In genomic region chr19:48745208-48745995, GRCh38 we compare ENCODE assay signal across 8 cellular contexts. TPM values are rescaled to one million over a fixed set of nuclear protein-coding genes. Genes with fewer than 3 reads are reported as not detected.
DNase-seq lines count a peak whose midpoint lies in the region; ATAC-seq and TF ChIP-seq lines count a peak whose summit lies in the region.

No MANE protein-coding gene starts in this region.

- ATAC-seq in effector memory CD8-positive, alpha-beta T cell (replicated peaks) = peak; percentile 82
- peak; percentile 73 to 84 (median 84) for ATAC-seq in natural killer cell
- no peak for ATAC-seq in HG03159 (IDR thresholded peaks at IDR 0.05; ENCODE audit: unreplicated experiment)

- no peak overlapping the region for H3K27ac Mint-ChIP-seq in effector memory CD8-positive, alpha-beta T cell
- H3K27ac Mint-ChIP-seq in natural killer cell = no peak overlapping the region

- H3K27me3 ChIP-seq in WERI-Rb-1 (ENCODE audit: insufficient read depth, low read depth, severe bottlenecking) = no peaks in the 10 kb centered on the region

- peaks cover 3% of the 10 kb centered on the region for H3K36me3 Mint-ChIP-seq in effector memory CD8-positive, alpha-beta T cell (ENCODE audit: insufficient read depth)
- H3K36me3 Mint-ChIP-seq in natural killer cell = no peaks in the 10 kb centered on the region

- TF ChIP-seq CTCF in WERI-Rb-1 (IDR thresholded peaks at IDR 0.05; ENCODE audit: low read depth, low read length) = no peak
- no peak for TF ChIP-seq CTCF in natural killer cell (IDR thresholded peaks at IDR 0.05)

- DNase-seq in activated CD4-positive, alpha-beta T cell treated with anti-CD3 and anti-CD28 coated beads for 24 hours (ENCODE audit: low read depth in 2 of 2) = peak; percentile 31 to 38
- DNase-seq in activated CD4-positive, alpha-beta T cell treated with anti-CD3 and anti-CD28 coated beads for 1 hour = no peak
- DNase-seq in NCI-H2196 (lab: John Stamatoyannopoulos, UW; ENCODE audit: unreplicated experiment) = peak; percentile 80
- peak; percentile 53 for DNase-seq in WERI-Rb-1
- peak; percentile 44 to 50 (median 47) for DNase-seq in effector memory CD8-positive, alpha-beta T cell
- DNase-seq in natural killer cell = no peak
- no peak for DNase-seq in KG1 (lab: John Stamatoyannopoulos, UW)

- H3K36me3 ChIP-seq in WERI-Rb-1 = no peaks in the 10 kb centered on the region

- no peak overlapping the region for H3K4me3 ChIP-seq in WERI-Rb-1 (ENCODE audit: low read depth, low read length)

- intact Hi-C loops in natural killer cell (cut with micrococcal nuclease) = no loop called here

- H3K27me3 Mint-ChIP-seq in effector memory CD8-positive, alpha-beta T cell = peaks cover 13 to 49% of the 10 kb centered on the region in 2 donors
- H3K27me3 Mint-ChIP-seq in natural killer cell (ENCODE audit: low read depth in 2 of 2) = peaks cover 10 to 24% of the 10 kb centered on the region in 2 donors

- no peak overlapping the region for H3K27ac ChIP-seq in WERI-Rb-1

- H3K9me3 Mint-ChIP-seq in effector memory CD8-positive, alpha-beta T cell = no peaks in the 10 kb centered on the region
- H3K9me3 Mint-ChIP-seq in natural killer cell = no peaks in the 10 kb centered on the region

- H3K4me1 Mint-ChIP-seq in effector memory CD8-positive, alpha-beta T cell (ENCODE audit: low read depth in 2 of 2) = peaks cover 7 to 8% of the 10 kb centered on the region in 2 donors
- H3K4me1 Mint-ChIP-seq in natural killer cell = peaks cover 8 to 25% of the 10 kb centered on the region in 2 donors

- peak overlapping the region in 1 of 2 donors; percentile 42 for H3K4me3 Mint-ChIP-seq in effector memory CD8-positive, alpha-beta T cell
- H3K4me3 Mint-ChIP-seq in natural killer cell = no peak overlapping the region

- no peaks in the 10 kb centered on the region for H3K9me3 ChIP-seq in WERI-Rb-1 (ENCODE audit: severe bottlenecking)

RNA-seq across cellular contexts. Expression of gene IZUMO1, which starts 1.3 kb away (rescaled TPM):
- total RNA-seq in natural killer cell = not detected

RNA-seq across cellular contexts. Expression of gene RASIP1, which starts 5.0 kb away (rescaled TPM):
- not detected for total RNA-seq in natural killer cell

RNA-seq across cellular contexts. Expression of gene FUT1, which starts 7.0 kb away (rescaled TPM):
- total RNA-seq in natural killer cell = under 1 TPM in 1 of 3 donors, not detected in 2; 0.18 TPM

RNA-seq across cellular contexts. Expression of gene FGF21, which starts 9.9 kb away (rescaled TPM):
- total RNA-seq in natural killer cell = not detected

RNA-seq across cellular contexts. Expression of gene MAMSTR, which starts 25.9 kb away (rescaled TPM):
- 1 to 10 TPM in 1 of 3 donors, under 1 TPM in 2; 0.56 to 1.2 (median 0.98) TPM for total RNA-seq in natural killer cell

Comparison
In these comparisons a context has a peak if more than half of its experiments do, and no peak if none do; other contexts are left out.
1. DNase-seq: peak in activated CD4-positive, alpha-beta T cell treated with anti-CD3 and anti-CD28 coated beads for 24 hours (2 of 2), NCI-H2196 (single experiment), WERI-Rb-1 (single experiment) and effector memory CD8-positive, alpha-beta T cell (3 of 3); none in activated CD4-positive, alpha-beta T cell treated with anti-CD3 and anti-CD28 coated beads for 1 hour (single experiment), natural killer cell (single experiment) and KG1 (single experiment).